9 cellular contexts compared by ENCODE assay signal in the genomic region with DNA sequence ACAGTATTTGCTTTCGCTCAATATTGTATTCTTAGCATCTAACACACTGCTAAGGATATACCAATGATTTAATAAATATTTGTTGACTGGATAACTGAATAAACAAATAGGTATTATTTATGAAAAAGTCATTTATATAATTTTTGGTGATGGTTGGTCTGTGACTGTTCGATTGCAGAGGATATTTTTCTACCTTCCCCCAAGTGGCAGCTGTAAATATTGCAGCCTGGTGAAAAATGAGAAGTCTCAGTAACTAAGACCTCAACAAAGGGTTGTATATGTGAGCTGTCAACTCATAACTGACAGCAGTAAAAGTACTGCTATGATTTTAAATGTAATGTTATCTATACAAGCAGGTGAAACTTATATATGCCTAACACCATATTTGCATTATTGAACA. TPM values are rescaled to one million over a fixed set of nuclear protein-coding genes. Genes with fewer than 3 reads are reported as not detected.
DNase-seq lines count a peak whose midpoint lies in the region; ATAC-seq, FAIRE-seq and TF ChIP-seq lines count a peak whose summit lies in the region.
"Had no signal": no experiment of that assay in that cellular context is flagged by ENCODE, and none has a peak within 500 bp of the region (broad histone marks: within the 10 kb centered on the region; RNA-seq: fewer than 3 reads in every experiment).

No MANE protein-coding gene starts in this region.

- no peaks in the 10 kb centered on the region for H3K79me2 ChIP-seq in OCI-LY7 (ENCODE audit: insufficient read depth, low read depth, low read length)

- no peaks in the 10 kb centered on the region for H3K9me3 ChIP-seq in OCI-LY7 (ENCODE audit: low read length)

- POLR2A ChIA-PET in OCI-LY7 (lab: Charles Lee), result no interaction called here

- H4K20me1 ChIP-seq in OCI-LY7 (ENCODE audit: insufficient read depth, low read length), result no peaks in the 10 kb centered on the region

- CTCF ChIA-PET in OCI-LY7 (lab: Charles Lee; ENCODE audit: unreplicated experiment), result no interaction called here

- DNase-seq in AG10803 (ENCODE audit: low read depth) (peak; percentile 0), OCI-LY7 (ENCODE audit: low spot score) (no peak), glutamatergic neuron (no peak), retina (no peak), HTR-8/SVneo (ENCODE audit: insufficient read length, low spot score) (no peak), SW 1271 (lab: John Stamatoyannopoulos, UW) (no peak)
- DNase-seq in activated CD8-positive, alpha-beta memory T cell treated with anti-CD3 and anti-CD28 coated beads, Interleukin-2, amount 50 U/mL, for 4 hours, result no peak

- no peak for FAIRE-seq in HTR-8/SVneo (lab: Jason Lieb, UNC)

- no peak overlapping the region for H3K4me2 ChIP-seq in OCI-LY7 (ENCODE audit: low read length)

- no peaks in the 10 kb centered on the region for H3K27me3 Mint-ChIP-seq in glutamatergic neuron (ENCODE audit: unreplicated experiment)

- no peak overlapping the region for H3K27ac ChIP-seq in OCI-LY7 (ENCODE audit: low read depth, low read length, poor library complexity, severe bottlenecking)

- no peaks in the 10 kb centered on the region for H3K36me3 ChIP-seq in OCI-LY7 (ENCODE audit: insufficient read depth, low read length)

- H3K27ac Mint-ChIP-seq in glutamatergic neuron (ENCODE audit: unreplicated experiment), result no peak overlapping the region

- H3K36me3 Mint-ChIP-seq in glutamatergic neuron (ENCODE audit: unreplicated experiment), result no peaks in the 10 kb centered on the region

- BruUV-seq in OCI-LY7 (replicated peaks; lab: Mats Ljungman, UMichigan), result no TSS peak

- intact Hi-C loops in OCI-LY7 (cut with micrococcal nuclease; ENCODE audit: unreplicated experiment), result no loop called here

- TF ChIP-seq CTCF in AG10803 (conservative IDR thresholded peaks at IDR 0.05; ENCODE audit: low read length), result peak; percentile 53
- TF ChIP-seq CTCF in OCI-LY7 (conservative IDR thresholded peaks at IDR 0.05; ENCODE audit: low read length), result peak; percentile 53
- TF ChIP-seq CTCF in glutamatergic neuron (IDR thresholded peaks at IDR 0.05; ENCODE audit: partially characterized antibody, unreplicated experiment), result peak; percentile 71

- H3K4me1 ChIP-seq in OCI-LY7 (ENCODE audit: insufficient read depth, low read length, poor library complexity, severe bottlenecking), result no peaks in the 10 kb centered on the region

- H3K4me3 ChIP-seq in AG10803 (ENCODE audit: low read length) (no peak overlapping the region), OCI-LY7 (ENCODE audit: low read depth, low read length, poor library complexity, severe bottlenecking) (no peak overlapping the region)

- no peaks in the 10 kb centered on the region for H3K9me2 ChIP-seq in OCI-LY7 (ENCODE audit: insufficient read depth, low read length)

- no peaks in the 10 kb centered on the region for H3K4me1 Mint-ChIP-seq in glutamatergic neuron (ENCODE audit: low read depth, unreplicated experiment)

- ATAC-seq in GM19395 (IDR thresholded peaks at IDR 0.05; ENCODE audit: unreplicated experiment), result peak; percentile 90

- H3K4me3 Mint-ChIP-seq in glutamatergic neuron (ENCODE audit: unreplicated experiment), result no peak overlapping the region

- H2AFZ ChIP-seq in OCI-LY7 (ENCODE audit: low read length), result no peak overlapping the region

- H3K9me3 Mint-ChIP-seq in glutamatergic neuron (ENCODE audit: unreplicated experiment), result no peaks in the 10 kb centered on the region

RNA-seq across cellular contexts. Expression of gene HTR2C, which starts 36.0 kb away (rescaled TPM):
- not detected in 2 replicates for total RNA-seq in OCI-LY7 (2014; rRNA removed; shearing (Covaris generic))
- total RNA-seq in OCI-LY7 (2022), result not detected in 2 replicates
- total RNA-seq in glutamatergic neuron (ENCODE audit: unreplicated experiment), result not detected
- total RNA-seq: dermis microvascular lymphatic vessel endothelial cell had no signal
